In the genomic region with DNA sequence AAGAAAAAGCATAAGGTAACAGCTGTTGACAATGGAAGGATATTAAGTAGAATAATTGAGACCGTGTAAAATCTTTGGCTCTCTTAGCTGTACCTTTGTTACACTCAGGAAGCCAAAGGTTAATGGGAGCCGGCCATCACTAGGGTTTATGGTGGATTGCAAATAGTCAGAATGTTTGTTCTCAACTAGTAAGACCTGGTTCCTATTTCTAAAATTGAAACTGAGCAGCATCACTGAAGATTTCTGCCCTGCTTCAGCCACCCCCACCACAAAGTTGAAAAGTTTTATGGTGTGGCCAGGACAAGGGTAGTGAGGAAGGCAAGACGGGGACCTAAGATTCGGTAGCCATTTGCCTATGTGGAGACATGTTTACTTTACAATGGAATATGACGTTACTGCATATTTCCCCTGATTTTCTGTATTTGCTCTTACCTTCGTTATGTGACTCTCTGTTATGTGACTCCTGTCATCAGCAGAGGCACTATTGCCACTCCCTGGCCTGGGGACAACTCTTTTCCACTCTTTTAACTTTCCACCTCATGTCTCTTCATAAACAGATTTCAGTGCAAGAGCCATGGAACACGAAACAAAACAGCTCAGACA, we compare ENCODE assay signal across 12 cellular contexts. TPM values are rescaled to one million over a fixed set of nuclear protein-coding genes. Genes with fewer than 3 reads are reported as not detected.
DNase-seq lines count a peak whose midpoint lies in the region; ATAC-seq and TF ChIP-seq lines count a peak whose summit lies in the region.
"Had no signal": no experiment of that assay in that cellular context is flagged by ENCODE, and none has a peak within 500 bp of the region (broad histone marks: within the 10 kb centered on the region; RNA-seq: fewer than 3 reads in every experiment).

No MANE protein-coding gene starts in this region.

- peaks cover 37% of the 10 kb centered on the region for H3K36me3 ChIP-seq in CD4-positive, alpha-beta memory T cell (ENCODE audit: insufficient read depth, low read length)
- H3K36me3 ChIP-seq in ectodermal cell (ENCODE audit: control insufficient read depth, insufficient read depth, low read length) (peaks cover 39% of the 10 kb centered on the region), suprapubic skin (peaks cover 93% of the 10 kb centered on the region)

- WGBS in ectodermal cell, 2 experiments = 95% methylated on average over 7 of the region's 7 CpGs
- WGBS in suprapubic skin = 87% methylated on average over 7 of the region's 7 CpGs

- no peak for TF ChIP-seq EP300 in suprapubic skin (IDR thresholded peaks at IDR 0.05)

- TF ChIP-seq POLR2A in suprapubic skin (IDR thresholded peaks at IDR 0.05) = no peak

- CTCF ChIA-PET in CD4-positive, alpha-beta memory T cell (lab: Charles Lee; ENCODE audit: partially characterized antibody) = no interaction called here

- no peak overlapping the region for H3K27ac ChIP-seq in CD4-positive, alpha-beta memory T cell (ENCODE audit: low read depth, low read length)
- peak overlapping the region; percentile 33 for H3K27ac ChIP-seq in ectodermal cell (ENCODE audit: insufficient read depth, low read depth, low read length, poor library complexity, severe bottlenecking)
- no peak overlapping the region for H3K27ac ChIP-seq in suprapubic skin
- H3K27ac ChIP-seq: foreskin keratinocyte had no signal

- TF ChIP-seq CTCF in GM12864 (IDR thresholded peaks at IDR 0.05; ENCODE audit: low read depth, low read length, missing control alignments) (no peak), suprapubic skin (IDR thresholded peaks at IDR 0.05) (no peak)

- POLR2A ChIA-PET in CD4-positive, alpha-beta memory T cell (lab: Charles Lee; ENCODE audit: partially characterized antibody) = no interaction called here

- H3K4me3 Mint-ChIP-seq in CD4-positive, alpha-beta memory T cell = no peak overlapping the region
- no peak overlapping the region for H3K4me3 Mint-ChIP-seq in T-helper 17 cell

- peaks cover 54 to 71% of the 10 kb centered on the region in 2 donors for H3K36me3 Mint-ChIP-seq in CD4-positive, alpha-beta memory T cell
- peaks cover 10% of the 10 kb centered on the region for H3K36me3 Mint-ChIP-seq in T-helper 17 cell (ENCODE audit: low read depth)

- peaks cover 13 to 25% (median 15%) of the 10 kb centered on the region in 4 donors for H3K4me1 Mint-ChIP-seq in CD4-positive, alpha-beta memory T cell
- peaks cover 19% of the 10 kb centered on the region for H3K4me1 Mint-ChIP-seq in T-helper 17 cell

- peaks cover 19% of the 10 kb centered on the region for H3K4me1 ChIP-seq in CD4-positive, alpha-beta memory T cell (ENCODE audit: insufficient read depth, low read length)
- H3K4me1 ChIP-seq in ectodermal cell (ENCODE audit: control insufficient read depth, insufficient read depth, low read length) (no peaks in the 10 kb centered on the region), suprapubic skin (no peaks in the 10 kb centered on the region)
- H3K4me1 ChIP-seq: foreskin keratinocyte had no signal

- no peaks in the 10 kb centered on the region for H3K27me3 ChIP-seq in CD4-positive, alpha-beta memory T cell (ENCODE audit: insufficient read depth, low read length)
- H3K27me3 ChIP-seq in ectodermal cell (ENCODE audit: control insufficient read depth, insufficient read depth, low read length, poor library complexity, severe bottlenecking) (no peaks in the 10 kb centered on the region), suprapubic skin (no peaks in the 10 kb centered on the region)
- H3K27me3 ChIP-seq: foreskin keratinocyte had no signal

- peak overlapping the region in 6 of 7 donors; percentile 57 to 92 (median 75) for H3K27ac Mint-ChIP-seq in CD4-positive, alpha-beta memory T cell
- H3K27ac Mint-ChIP-seq in T-helper 17 cell = peak overlapping the region; percentile 81

- no peak for DNase-seq in CD4-positive, alpha-beta memory T cell
- DNase-seq in GM12864 (ENCODE audit: low read depth) (peak; percentile 40), T-helper 17 cell (no peak), retina (no peak), suprapubic skin (ENCODE audit: low spot score in 2 of 2) (no peak)
- DNase-seq: amygdala, DMS53, foreskin keratinocyte, NCI-H187 treated with DMSO at 0.1 percent for 48 hours, NCI-H526 had no signal

- no peaks in the 10 kb centered on the region for H3K27me3 Mint-ChIP-seq in CD4-positive, alpha-beta memory T cell
- no peaks in the 10 kb centered on the region for H3K27me3 Mint-ChIP-seq in T-helper 17 cell

- H3K9me3 ChIP-seq in CD4-positive, alpha-beta memory T cell (ENCODE audit: control insufficient read depth in 1 of 2, low read length in 2 of 2) = no peaks in the 10 kb centered on the region
- H3K9me3 ChIP-seq in T-helper 17 cell (ENCODE audit: control insufficient read depth, low read length, poor library complexity, severe bottlenecking) (no peaks in the 10 kb centered on the region), ectodermal cell (ENCODE audit: control insufficient read depth, low read length) (no peaks in the 10 kb centered on the region), suprapubic skin (no peaks in the 10 kb centered on the region)

- intact Hi-C loops in CD4-positive, alpha-beta memory T cell (cut with micrococcal nuclease) = no loop called here

- H3K9me3 Mint-ChIP-seq in CD4-positive, alpha-beta memory T cell = no peaks in the 10 kb centered on the region

- H3K4me3 ChIP-seq in CD4-positive, alpha-beta memory T cell (ENCODE audit: low read length in 2 of 2) = no peak overlapping the region
- H3K4me3 ChIP-seq in GM12864 (ENCODE audit: low read depth, low read length) (no peak overlapping the region), ectodermal cell (ENCODE audit: insufficient read depth, low read depth, low read length) (no peak overlapping the region), suprapubic skin (no peak overlapping the region)

- ATAC-seq in T-helper 17 cell (no peak), GM18498 (IDR thresholded peaks at IDR 0.05; ENCODE audit: unreplicated experiment) (no peak)
- ATAC-seq: foreskin keratinocyte had no signal

RNA-seq across cellular contexts. Expression of a gene that starts 41.4 kb away (rescaled TPM):
- total RNA-seq in CD4-positive, alpha-beta memory T cell = 10 to 100 TPM; 16.8 to 18.1 TPM
- 1 to 10 TPM; 1.3 to 4.7 TPM for polyA plus RNA-seq in CD4-positive, alpha-beta memory T cell
- total RNA-seq in T-helper 17 cell (10 to 100 TPM; 10.9 to 13.3 TPM), suprapubic skin (10 to 100 TPM; 46.0 to 88.0 (median 51.2) TPM)
- 61.9 TPM for polyA plus RNA-seq in ectodermal cell (2013, experiment 1 of 4)
- 65.8 TPM for polyA plus RNA-seq in ectodermal cell (2013, experiment 2 of 4)
- polyA plus RNA-seq in ectodermal cell (2013, experiment 3 of 4) = 47.0 TPM
- polyA plus RNA-seq in ectodermal cell (2013, experiment 4 of 4) = 55.3 TPM
